Comparison of ENCODE assay signal across 23 cellular contexts in genomic region chr2:238434846-238435751, GRCh38. TPM values are rescaled to one million over a fixed set of nuclear protein-coding genes. Genes with fewer than 3 reads are reported as not detected.
DNase-seq lines count a peak whose midpoint lies in the region; ATAC-seq, FAIRE-seq and TF ChIP-seq lines count a peak whose summit lies in the region.
"Had no signal": no experiment of that assay in that cellular context is flagged by ENCODE, and none has a peak within 500 bp of the region (broad histone marks: within the 10 kb centered on the region; RNA-seq: fewer than 3 reads in every experiment).

No MANE protein-coding gene starts in this region.

- H3K27me3 Mint-ChIP-seq in HFFc6 (ENCODE audit: insufficient read depth): peaks cover 4% of the 10 kb centered on the region
- no peaks in the 10 kb centered on the region for H3K27me3 Mint-ChIP-seq in nephron progenitor cell (ENCODE audit: low read depth, poor library complexity)

- DNase-seq in A172 (ENCODE audit: low spot score) (peak; percentile 59), HFFc6 (no peak), foreskin keratinocyte (peak; percentile 72 to 73), D721Med (ENCODE audit: insufficient read length, low spot score) (no peak), nephron progenitor cell (no peak), NCI-H446 (lab: John Stamatoyannopoulos, UW) (no peak)
- DNase-seq: activated CD4-positive, alpha-beta T cell treated with anti-CD3 and anti-CD28 coated beads for 48 hours; activated CD8-positive, alpha-beta memory T cell treated with anti-CD3 and anti-CD28 coated beads, Interleukin-2, amount 50 U/mL, for 48 hours; activated gamma-delta T cell treated with Interleukin-2 at 50 U/mL for 16 hours; dermis blood vessel endothelial cell; KBM-7; mucosa of descending colon; NCI-H2081; NCI-H524; occipital lobe; OCI-M1; stimulated activated CD4-positive, alpha-beta T cell treated with anti-CD3 and anti-CD28 coated beads, Interleukin-2, amount 100 ng/mL, for 24 hours; uterus had no signal

- H3K27ac ChIP-seq in foreskin keratinocyte: peak overlapping the region; percentile 76
- H3K27ac ChIP-seq: uterus had no signal

- H3K9me3 Mint-ChIP-seq in HFFc6 (peaks cover 13% of the 10 kb centered on the region), nephron progenitor cell (peaks cover 16% of the 10 kb centered on the region)

- no peaks in the 10 kb centered on the region for H3K27me3 ChIP-seq in foreskin keratinocyte
- H3K27me3 ChIP-seq: uterus had no signal

- H3K27ac Mint-ChIP-seq in HFFc6: peak overlapping the region; percentile 99
- no peak overlapping the region for H3K27ac Mint-ChIP-seq in nephron progenitor cell

- H3K4me1 Mint-ChIP-seq in HFFc6 (ENCODE audit: low read depth) (peaks cover 97% of the 10 kb centered on the region), nephron progenitor cell (peaks cover 16% of the 10 kb centered on the region)

- H3K4me3 Mint-ChIP-seq in HFFc6 (peak overlapping the region; percentile 77), nephron progenitor cell (no peak overlapping the region)

- TF ChIP-seq CTCF in HFFc6 (IDR thresholded peaks at IDR 0.05) (no peak), WI38 (IDR thresholded peaks at IDR 0.05; ENCODE audit: low read depth, low read length) (no peak), foreskin keratinocyte (conservative IDR thresholded peaks at IDR 0.05) (no peak), D721Med (IDR thresholded peaks at IDR 0.05; ENCODE audit: insufficient read depth, missing control alignments) (no peak), nephron progenitor cell (IDR thresholded peaks at IDR 0.05) (no peak)

- ATAC-seq in foreskin keratinocyte (peak; percentile 45), GM21367 (IDR thresholded peaks at IDR 0.05; ENCODE audit: unreplicated experiment) (no peak)
- ATAC-seq: left lobe of liver, mucosa of descending colon, sciatic nerve had no signal

- H3K4me3 ChIP-seq in WI38 (ENCODE audit: low read depth, low read length): peak overlapping the region; percentile 15; the same call in 1 of the 2 replicates
- H3K4me3 ChIP-seq: HAP-1, mucosa of descending colon, uterus had no signal

- peaks cover 73% of the 10 kb centered on the region for H3K36me3 Mint-ChIP-seq in HFFc6 (ENCODE audit: low read depth)
- H3K36me3 Mint-ChIP-seq in nephron progenitor cell (ENCODE audit: low read depth): peaks cover 79% of the 10 kb centered on the region

- no peak for FAIRE-seq in D721Med (lab: Jason Lieb, UNC)

- H3K4me1 ChIP-seq in foreskin keratinocyte: peaks cover 43% of the 10 kb centered on the region
- H3K4me1 ChIP-seq: HAP-1, uterus had no signal

RNA-seq across cellular contexts. Expression of gene ASB1, which starts 8.4 kb away (rescaled TPM):
- 43.2 and 46.8 TPM in 2 replicates for total RNA-seq in A172 (2014; rRNA removed; shearing (Covaris generic))
- total RNA-seq in HFFc6 (2021; fragmentation: NEBNext Ultra II Directional; extraction: Animal tissue kit (Norgen Biotek cat#: 25700)): 10 to 100 TPM; 56.0 to 77.5 (median 74.4) TPM
- total RNA-seq in foreskin keratinocyte: 28.9 and 34.3 TPM in 2 replicates
- 40.5 and 42.5 TPM in 2 replicates for polyA plus RNA-seq in foreskin keratinocyte

Comparison
In these comparisons a context has a peak if more than half of its experiments do, and no peak if none do; other contexts are left out.
1. DNase-seq: peak in A172 (single experiment) and foreskin keratinocyte (2 of 2); none in HFFc6 (single experiment), D721Med (single experiment), nephron progenitor cell (single experiment) and NCI-H446 (0 of 2).